17 cellular contexts compared by ENCODE assay signal in the genomic region with DNA sequence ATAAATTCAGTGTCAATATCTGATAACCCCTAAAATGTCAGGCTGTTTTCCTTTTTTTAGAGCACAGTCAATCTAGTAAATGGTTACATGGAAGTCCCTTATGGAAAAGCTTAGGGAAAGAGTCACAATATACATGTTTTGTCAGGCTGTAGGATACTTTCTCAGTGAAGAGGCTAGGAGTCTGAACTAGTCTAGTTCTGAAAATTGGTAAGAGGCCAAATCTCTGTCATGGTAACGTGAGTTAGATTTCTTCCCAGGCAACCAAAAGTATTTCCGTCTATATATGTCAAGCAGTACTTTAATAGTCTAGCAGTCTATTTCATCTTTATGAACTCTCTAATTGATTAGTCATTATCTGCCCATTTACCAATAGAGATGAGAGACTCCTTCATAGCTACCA.
"Had no signal": no experiment of that assay in that cellular context is flagged by ENCODE, and none has a peak within 500 bp of the region (broad histone marks: within the 10 kb centered on the region; RNA-seq: fewer than 3 reads in every experiment).

No MANE protein-coding gene starts in this region.

- H3K27ac ChIP-seq: colonic mucosa, esophagus muscularis mucosa, gastrocnemius medialis, heart left ventricle, hepatocyte, left lung, lower lobe of right lung had no signal

- H3K4me2 ChIP-seq: hepatocyte had no signal

- H3K9me3 ChIP-seq: colonic mucosa, esophagus muscularis mucosa, gastrocnemius medialis had no signal

- H3K4me3 ChIP-seq: colonic mucosa, esophagus muscularis mucosa, gastrocnemius medialis, heart left ventricle, hepatocyte, left lung, lower lobe of right lung, mucosa of descending colon had no signal

- H3K79me2 ChIP-seq: hepatocyte had no signal

- H3K4me1 ChIP-seq: colonic mucosa, esophagus muscularis mucosa, gastrocnemius medialis, heart left ventricle, left lung, lower lobe of right lung had no signal

- H3K36me3 ChIP-seq: colonic mucosa, esophagus muscularis mucosa, gastrocnemius medialis, heart left ventricle, left lung, lower lobe of right lung had no signal

- H3K27me3 ChIP-seq: colonic mucosa, esophagus muscularis mucosa, gastrocnemius medialis, heart left ventricle, hepatocyte, left lung had no signal

- H2AFZ ChIP-seq: hepatocyte had no signal

- ATAC-seq: effector memory CD8-positive, alpha-beta T cell; gastrocnemius medialis; heart left ventricle; left cardiac atrium; left lung; left ventricle myocardium superior; lower lobe of right lung; mucosa of descending colon; naive thymus-derived CD8-positive, alpha-beta T cell had no signal

- DNase-seq: colonic mucosa; cortex of kidney; effector CD8-positive, alpha-beta T cell; effector memory CD8-positive, alpha-beta T cell; foreskin melanocyte; gastrocnemius medialis; heart left ventricle; left cardiac atrium; left lung; left ventricle myocardium superior; lower lobe of right lung; mesenchymal stem cell; mucosa of descending colon; naive B cell; naive thymus-derived CD8-positive, alpha-beta T cell had no signal
